Comparison of ENCODE assay signal across 27 cellular contexts in the genomic region with DNA sequence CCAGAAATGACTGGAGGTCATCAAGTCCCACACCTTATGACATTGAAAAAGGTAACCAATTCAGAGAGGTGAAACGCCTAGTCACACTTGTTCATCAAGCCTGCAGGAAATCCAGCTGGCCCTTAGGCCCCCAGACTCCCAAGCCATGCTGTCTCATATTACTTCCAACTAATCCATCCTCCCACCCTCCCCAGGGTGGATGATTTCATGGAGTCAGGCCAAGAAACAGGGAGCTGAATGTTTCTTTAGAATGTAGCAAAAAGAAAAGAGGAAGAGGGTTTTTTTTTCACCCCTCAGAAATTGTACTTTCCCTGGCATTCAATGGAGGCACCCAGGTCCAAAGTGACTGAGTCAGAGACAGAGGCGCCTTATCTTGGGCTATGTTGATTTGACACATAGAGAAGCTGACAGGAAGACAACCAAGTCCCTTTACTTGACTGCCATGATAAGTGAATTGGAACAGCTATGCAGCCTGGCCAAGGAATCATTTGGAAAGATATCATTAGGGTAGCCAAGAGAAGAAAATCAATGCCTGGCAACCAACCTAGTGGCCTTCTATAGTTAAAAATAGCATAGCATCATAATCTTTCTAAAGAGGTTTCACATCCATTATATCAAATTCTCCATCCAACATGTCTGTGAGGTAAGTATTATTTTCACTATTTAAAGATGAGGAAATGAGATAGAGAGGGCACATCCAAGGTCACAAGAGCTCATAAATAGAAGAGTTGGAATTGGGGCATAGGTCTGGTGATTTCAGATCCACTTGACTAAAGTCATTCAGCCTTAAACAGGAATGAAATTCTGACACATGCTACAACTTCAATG.
DNase-seq lines count a peak whose midpoint lies in the region; ATAC-seq and TF ChIP-seq lines count a peak whose summit lies in the region.
"Had no signal": no experiment of that assay in that cellular context is flagged by ENCODE, and none has a peak within 500 bp of the region (broad histone marks: within the 10 kb centered on the region; RNA-seq: fewer than 3 reads in every experiment).

No MANE protein-coding gene starts in this region.

- H3K4me3 Mint-ChIP-seq in activated CD4-positive, alpha-beta memory T cell treated with anti-CD3 and anti-CD28 coated beads for 36 hours: no peak overlapping the region
- H3K4me3 Mint-ChIP-seq: activated CD4-positive, alpha-beta memory T cell treated with anti-CD3 and anti-CD28 coated beads, Interleukin-2, amount 10 ng/mL, durations not matched to agents 7 days and 5 days; activated naive CD8-positive, alpha-beta T cell treated with anti-CD3 and anti-CD28 coated beads, Interleukin-2, amount 50 U/mL, for 24 hours; T-helper 2 cell treated with Interferon-gamma antibody and Interleukin-4, amounts not matched to agents 5 μg/mL and 100 μg/mL, for 36 hours had no signal

- POLR2A ChIA-PET in A673 (lab: Charles Lee; ENCODE audit: low non-redundant PET): no interaction called here
- POLR2A ChIA-PET in activated CD4-positive, alpha-beta memory T cell treated with anti-CD3 and anti-CD28 coated beads for 36 hours (lab: Charles Lee): no interaction called here

- no peak overlapping the region for H3K27ac Mint-ChIP-seq in activated CD4-positive, alpha-beta memory T cell treated with anti-CD3 and anti-CD28 coated beads for 36 hours
- H3K27ac Mint-ChIP-seq: activated CD4-positive, alpha-beta memory T cell treated with anti-CD3 and anti-CD28 coated beads, Interleukin-2, amount 10 ng/mL, durations not matched to agents 7 days and 5 days; activated naive CD8-positive, alpha-beta T cell treated with anti-CD3 and anti-CD28 coated beads, Interleukin-2, amount 50 U/mL, for 24 hours; T-helper 2 cell treated with Interferon-gamma antibody and Interleukin-4, amounts not matched to agents 5 μg/mL and 100 μg/mL, for 36 hours had no signal

- H3K27me3 ChIP-seq in A673 (replicated peaks; ENCODE audit: insufficient read depth, low read depth, low read length, poor library complexity) (no peaks in the 10 kb centered on the region), GM06990 (replicated peaks; ENCODE audit: control insufficient read depth, insufficient read depth, low read length) (no peaks in the 10 kb centered on the region), uterus (no peaks in the 10 kb centered on the region)
- H3K27me3 ChIP-seq: cardiac muscle cell, colonic mucosa, tibial nerve had no signal

- H3K36me3 Mint-ChIP-seq in activated CD4-positive, alpha-beta memory T cell treated with anti-CD3 and anti-CD28 coated beads for 36 hours: no peaks in the 10 kb centered on the region

- intact Hi-C loops in A673 (cut with micrococcal nuclease; ENCODE audit: unreplicated experiment) (no loop called here), left cardiac atrium (cut with DNase I) (no loop called here), uterus (cut with DNase I; ENCODE audit: low total_unique reads) (no loop called here)
- intact Hi-C loops in activated CD4-positive, alpha-beta memory T cell treated with anti-CD3 and anti-CD28 coated beads for 36 hours (cut with micrococcal nuclease): no loop called here

- H3K27ac ChIP-seq in A673 (ENCODE audit: low read depth, low read length, poor library complexity, severe bottlenecking): no peak overlapping the region
- no peak overlapping the region for H3K27ac ChIP-seq in uterus
- H3K27ac ChIP-seq: cardiac muscle cell, colonic mucosa, prostate gland, tibial nerve had no signal

- no peaks in the 10 kb centered on the region for H3K4me1 Mint-ChIP-seq in activated CD4-positive, alpha-beta memory T cell treated with anti-CD3 and anti-CD28 coated beads for 36 hours (ENCODE audit: low read depth)
- H3K4me1 Mint-ChIP-seq: activated CD4-positive, alpha-beta memory T cell treated with anti-CD3 and anti-CD28 coated beads, Interleukin-2, amount 10 ng/mL, durations not matched to agents 7 days and 5 days; activated naive CD8-positive, alpha-beta T cell treated with anti-CD3 and anti-CD28 coated beads, Interleukin-2, amount 50 U/mL, for 24 hours had no signal

- H3K36me3 ChIP-seq in A673 (ENCODE audit: insufficient read depth, low read length, poor library complexity, severe bottlenecking) (no peaks in the 10 kb centered on the region), GM06990 (ENCODE audit: control insufficient read depth, insufficient read depth, low read length) (no peaks in the 10 kb centered on the region), uterus (no peaks in the 10 kb centered on the region)
- H3K36me3 ChIP-seq: cardiac muscle cell, colonic mucosa, prostate gland, tibial nerve had no signal

- DNase-seq in A673 (ENCODE audit: low spot score): peak; percentile 64
- peak; percentile 27 for DNase-seq in GM06990 (ENCODE audit: extremely low read depth, insufficient read length)
- DNase-seq in NCI-H69 (lab: John Stamatoyannopoulos, UW): peak; percentile 42
- no peak for DNase-seq in left cardiac atrium
- no peak for DNase-seq in uterus
- no peak for DNase-seq in ecto neural progenitor cell (ENCODE audit: low spot score)
- no peak for DNase-seq in activated CD4-positive, alpha-beta memory T cell treated with anti-CD3 and anti-CD28 coated beads for 36 hours
- DNase-seq: activated CD4-positive, alpha-beta memory T cell treated with anti-CD3 and anti-CD28 coated beads, Interleukin-2, amount 10 ng/mL, durations not matched to agents 7 days and 5 days; activated CD4-positive, alpha-beta T cell treated with anti-CD3 and anti-CD28 coated beads for 1 hour; activated CD8-positive, alpha-beta memory T cell treated with anti-CD3 and anti-CD28 coated beads, Interleukin-2, amount 50 U/mL, for 4 hours; activated naive CD4-positive, alpha-beta T cell; activated naive CD8-positive, alpha-beta T cell treated with anti-CD3 and anti-CD28 coated beads, Interleukin-2, amount 50 U/mL, for 24 hours; colonic mucosa; DMS79; effector CD8-positive, alpha-beta T cell; GDM1; KBM-7; NCI-H1417 treated with DMSO at 0.1 percent for 48 hours; NCI-H2029 treated with DMSO at 0.1 percent for 48 hours; NCI-H345; SHP77; stimulated activated CD4-positive, alpha-beta T cell treated with anti-CD3 and anti-CD28 coated beads, Interleukin-4, amount 100 ng/mL, for 1 hour had no signal

- H3K27me3 Mint-ChIP-seq in activated CD4-positive, alpha-beta memory T cell treated with anti-CD3 and anti-CD28 coated beads for 36 hours: peaks cover 5% of the 10 kb centered on the region

- H3K4me1 ChIP-seq in A673 (ENCODE audit: insufficient read depth, low read length, poor library complexity, severe bottlenecking) (no peaks in the 10 kb centered on the region), uterus (no peaks in the 10 kb centered on the region)
- H3K4me1 ChIP-seq: colonic mucosa, prostate gland had no signal

- CTCF ChIA-PET in A673 (lab: Charles Lee): no interaction called here
- CTCF ChIA-PET in activated CD4-positive, alpha-beta memory T cell treated with anti-CD3 and anti-CD28 coated beads for 36 hours (lab: Charles Lee): no interaction called here

- TF ChIP-seq CTCF in A673 (conservative IDR thresholded peaks at IDR 0.05; ENCODE audit: low read depth, low read length): no peak
- no peak for TF ChIP-seq CTCF in GM06990 (IDR thresholded peaks at IDR 0.05; ENCODE audit: insufficient read depth, low read length, poor library complexity, severe bottlenecking)
- TF ChIP-seq CTCF in uterus (IDR thresholded peaks at IDR 0.05): no peak

- no TSS peak for BruUV-seq in A673 (replicated peaks; lab: Mats Ljungman, UMichigan)

- H3K4me3 ChIP-seq in A673 (ENCODE audit: low read depth, low read length, poor library complexity, severe bottlenecking) (no peak overlapping the region), GM06990 (replicated peaks; ENCODE audit: low read depth, low read length) (no peak overlapping the region), uterus (no peak overlapping the region)
- H3K4me3 ChIP-seq: cardiac muscle cell, colonic mucosa, prostate gland, tibial nerve had no signal

- no peak for TF ChIP-seq POLR2A in uterus (IDR thresholded peaks at IDR 0.05)

- H3K9me3 Mint-ChIP-seq in activated CD4-positive, alpha-beta memory T cell treated with anti-CD3 and anti-CD28 coated beads for 36 hours: peaks cover 7% of the 10 kb centered on the region
- H3K9me3 Mint-ChIP-seq: activated CD4-positive, alpha-beta memory T cell treated with anti-CD3 and anti-CD28 coated beads, Interleukin-2, amount 10 ng/mL, durations not matched to agents 7 days and 5 days; T-helper 2 cell treated with Interferon-gamma antibody and Interleukin-4, amounts not matched to agents 5 μg/mL and 100 μg/mL, for 36 hours had no signal

- H3K9me3 ChIP-seq in A673 (ENCODE audit: low read depth, low read length, poor library complexity, severe bottlenecking) (peaks cover 6% of the 10 kb centered on the region), uterus (no peaks in the 10 kb centered on the region)
- H3K9me3 ChIP-seq: colonic mucosa, prostate gland had no signal

- ATAC-seq in left cardiac atrium (peak; percentile 88 to 96), GM18502 (IDR thresholded peaks at IDR 0.05; ENCODE audit: poor library complexity, unreplicated experiment) (no peak)
- ATAC-seq: activated naive CD8-positive, alpha-beta T cell treated with anti-CD3 and anti-CD28 coated beads, Interleukin-2, amount 50 U/mL, for 24 hours had no signal

Comparison
In these comparisons a context has a peak if more than half of its experiments do, and no peak if none do; other contexts are left out.
1. DNase-seq: peak in A673 (single experiment), GM06990 (single experiment) and NCI-H69 (single experiment); none in left cardiac atrium (single experiment), uterus (0 of 2), ecto neural progenitor cell (single experiment) and activated CD4-positive, alpha-beta memory T cell treated with anti-CD3 and anti-CD28 coated beads for 36 hours (single experiment).